21 cellular contexts compared by ENCODE assay signal in genomic region chr6:147802400-147802799, GRCh38.
DNase-seq lines count a peak whose midpoint lies in the region; ATAC-seq and TF ChIP-seq lines count a peak whose summit lies in the region.
"Had no signal": no experiment of that assay in that cellular context is flagged by ENCODE, and none has a peak within 500 bp of the region (broad histone marks: within the 10 kb centered on the region; RNA-seq: fewer than 3 reads in every experiment).

No MANE protein-coding gene starts in this region.

- H3K9ac ChIP-seq in mesenchymal stem cell (ENCODE audit: low read length): no peak overlapping the region
- H3K9ac ChIP-seq: SK-N-SH had no signal

- no peak overlapping the region for H4K8ac ChIP-seq in mesenchymal stem cell (ENCODE audit: low read length)

- no peaks in the 10 kb centered on the region for H3K4me1 ChIP-seq in mesenchymal stem cell (ENCODE audit: control insufficient read depth, insufficient read depth, low read depth, low read length)
- H3K4me1 ChIP-seq in right cardiac atrium (ENCODE audit: control insufficient read depth, insufficient read depth, low read length): no peaks in the 10 kb centered on the region

- H3K4ac ChIP-seq in mesenchymal stem cell (ENCODE audit: low read depth in 1 of 2, low read length in 2 of 2): no peak overlapping the region

- H3K9me3 ChIP-seq in AG04450 (ENCODE audit: control insufficient read depth, insufficient read depth, low read length) (peaks cover 4% of the 10 kb centered on the region; the same call in 1 of the 2 replicates), mesenchymal stem cell (ENCODE audit: control insufficient read depth, low read length) (peaks cover 5% of the 10 kb centered on the region), right cardiac atrium (ENCODE audit: control insufficient read depth, low read length) (no peaks in the 10 kb centered on the region)
- H3K9me3 ChIP-seq: SK-N-SH had no signal

- no peak overlapping the region for H3K23ac ChIP-seq in mesenchymal stem cell (ENCODE audit: low read length in 2 of 2)

- no peaks in the 10 kb centered on the region for H3K79me1 ChIP-seq in mesenchymal stem cell (replicated peaks; ENCODE audit: low read length, poor library complexity, severe bottlenecking)

- no peaks in the 10 kb centered on the region for H3K36me3 ChIP-seq in mesenchymal stem cell (ENCODE audit: control insufficient read depth in 1 of 2, insufficient read depth in 2 of 2, low read depth in 1 of 2, low read length in 2 of 2)

- H3K27me3 ChIP-seq in AG04450 (ENCODE audit: control insufficient read depth, insufficient read depth, low read length) (no peaks in the 10 kb centered on the region), mesenchymal stem cell (ENCODE audit: control insufficient read depth in 1 of 2, insufficient read depth in 1 of 2, low read length in 2 of 2) (no peaks in the 10 kb centered on the region), right cardiac atrium (ENCODE audit: control insufficient read depth, insufficient read depth) (no peaks in the 10 kb centered on the region)

- ATAC-seq in esophagus mucosa (peak; percentile 55), right cardiac atrium (no peak)

- H2AFZ ChIP-seq in mesenchymal stem cell (ENCODE audit: low read depth, low read length): no peak overlapping the region

- no peak overlapping the region for H3K27ac ChIP-seq in AG04450 (ENCODE audit: low read depth, low read length)
- no peak overlapping the region for H3K27ac ChIP-seq in mesenchymal stem cell (ENCODE audit: low read length, poor library complexity, severe bottlenecking)
- H3K27ac ChIP-seq in right cardiac atrium (ENCODE audit: low read length): no peak overlapping the region
- H3K27ac ChIP-seq: C4-2B had no signal

- CTCF ChIA-PET in AG04450 (lab: Charles Lee): no interaction called here

- no peak overlapping the region for H3K14ac ChIP-seq in mesenchymal stem cell (ENCODE audit: low read length in 2 of 2)

- intact Hi-C loops in right cardiac atrium (cut with DNase I): no loop called here

- no peak overlapping the region for H2BK12ac ChIP-seq in mesenchymal stem cell (ENCODE audit: low read length in 2 of 2)

- H3K4me3 ChIP-seq in AG04450 (ENCODE audit: low read depth, low read length): no peak overlapping the region
- H3K4me3 ChIP-seq in mesenchymal stem cell (ENCODE audit: insufficient read depth in 1 of 2, low read depth in 1 of 2, low read length in 2 of 2): no peak overlapping the region
- no peak overlapping the region for H3K4me3 ChIP-seq in right cardiac atrium (ENCODE audit: low read length)

- 100% methylated on average over 3 of the region's 5 CpGs for WGBS in mesenchymal stem cell
- 90% methylated on average over 5 of the region's 5 CpGs for WGBS in right cardiac atrium

- H2BK5ac ChIP-seq in mesenchymal stem cell (ENCODE audit: low read depth, low read length, poor library complexity, severe bottlenecking): no peak overlapping the region

- H2AK5ac ChIP-seq in mesenchymal stem cell (ENCODE audit: low read length, severe bottlenecking): no peak overlapping the region

- DNase-seq in AG04450 (ENCODE audit: low read depth, low spot score) (peak; percentile 7), RPMI7951 (ENCODE audit: low read depth) (peak; percentile 2), mesenchymal stem cell (peak; percentile 26), NCI-H748 treated with DMSO at 0.1 percent for 48 hours (lab: John Stamatoyannopoulos, UW) (no peak), NCI-H1694 (lab: John Stamatoyannopoulos, UW) (no peak), right cardiac atrium (no peak)
- DNase-seq: AML-193, DMS79 treated with DMSO at 0.1 percent for 48 hours, H7, HFFc6, Karpas-422, MM.1S, NCI-H1092 treated with DMSO at 0.1 percent for 48 hours, NCI-H1694 treated with DMSO at 0.1 percent for 48 hours, NCI-H510A, NCI-H82, OCI-M1, SHP77, SK-N-SH had no signal

- TF ChIP-seq CTCF in AG04450 (IDR thresholded peaks at IDR 0.05; ENCODE audit: low read depth, low read length): no peak

- H3K4me2 ChIP-seq in mesenchymal stem cell (ENCODE audit: low read length, poor library complexity, severe bottlenecking): no peak overlapping the region
- H3K4me2 ChIP-seq: SK-N-SH had no signal

- H2BK120ac ChIP-seq in mesenchymal stem cell (ENCODE audit: low read depth, low read length): no peak overlapping the region

- H4K91ac ChIP-seq in mesenchymal stem cell (ENCODE audit: low read length): no peak overlapping the region

- no peak overlapping the region for H3K18ac ChIP-seq in mesenchymal stem cell (ENCODE audit: low read depth in 1 of 2, low read length in 2 of 2)

- POLR2A ChIA-PET in AG04450 (lab: Yijun Ruan, JAX): no interaction called here

- H2BK15ac ChIP-seq in mesenchymal stem cell (ENCODE audit: low read depth, poor library complexity, severe bottlenecking): no peak overlapping the region

Comparison
In these comparisons a context has a peak if more than half of its experiments do, and no peak if none do; other contexts are left out.
1. DNase-seq: peak in AG04450 (single experiment), RPMI7951 (single experiment) and mesenchymal stem cell (single experiment); none in NCI-H748 treated with DMSO at 0.1 percent for 48 hours (single experiment), NCI-H1694 (single experiment) and right cardiac atrium (0 of 3).